19 cellular contexts compared by ENCODE assay signal in genomic region chr10:123158682-123159081, GRCh38. TPM values are rescaled to one million over a fixed set of nuclear protein-coding genes. Genes with fewer than 3 reads are reported as not detected.
DNase-seq lines count a peak whose midpoint lies in the region; ATAC-seq and TF ChIP-seq lines count a peak whose summit lies in the region.
"Had no signal": no experiment of that assay in that cellular context is flagged by ENCODE, and none has a peak within 500 bp of the region (broad histone marks: within the 10 kb centered on the region; RNA-seq: fewer than 3 reads in every experiment).

No MANE protein-coding gene starts in this region.

- DNase-seq in CD8-positive, alpha-beta memory T cell, result no peak
- DNase-seq in PC-9, result no peak
- no peak for DNase-seq in central memory CD8-positive, alpha-beta T cell (ENCODE audit: low spot score in 2 of 2)
- DNase-seq in GM03348 (ENCODE audit: low spot score), result no peak
- DNase-seq in LoVo (ENCODE audit: low spot score), result no peak
- DNase-seq: body of pancreas; effector CD4-positive, alpha-beta T cell; MV-4-11; naive B cell; NCI-H2171; stimulated activated CD4-positive, alpha-beta T cell treated with anti-CD3 and anti-CD28 coated beads, Interleukin-2, amount 100 ng/mL, for 24 hours had no signal

- H4K20me1 ChIP-seq in BLaER1 (peaks cover 94% of the 10 kb centered on the region), PC-9 (ENCODE audit: insufficient read depth) (peaks cover 20% of the 10 kb centered on the region)

- peak overlapping the region in 6 of 8 donors; percentile 5 to 86 (median 64) for H3K27ac Mint-ChIP-seq in CD8-positive, alpha-beta memory T cell
- peak overlapping the region; percentile 84 for H3K27ac Mint-ChIP-seq in central memory CD8-positive, alpha-beta T cell (ENCODE audit: low read depth)

- peak overlapping the region; percentile 90 for H3K4me2 ChIP-seq in BLaER1
- H3K4me2 ChIP-seq in PC-9, result peak overlapping the region; percentile 4; the same call in 1 of the 2 replicates

- CTCF ChIA-PET in CD8-positive, alpha-beta memory T cell (lab: Charles Lee), result interaction anchor here (1.5 kb wide), 1 partner anchor 178 kb away, joined by 4 read pairs; the partner anchor contains the start of gene PSTK
- CTCF ChIA-PET in PC-9 (lab: Charles Lee), result no interaction called here

- intact Hi-C loops in PC-9 (cut with micrococcal nuclease; ENCODE audit: unreplicated experiment), result loop anchor here (10.0 kb wide), 1 partner anchor 154 kb away; the partner anchor contains the start of genes ACADSB and IKZF5

- H3K4me3 ChIP-seq in BLaER1, result peak overlapping the region; percentile 93
- H3K4me3 ChIP-seq in CD8-positive, alpha-beta memory T cell (ENCODE audit: low read length), result no peak overlapping the region
- H3K4me3 ChIP-seq in PC-9, result no peak overlapping the region
- H3K4me3 ChIP-seq: body of pancreas, tibial nerve had no signal

- H3K27me3 ChIP-seq in BLaER1 (peaks cover under 1% of the 10 kb centered on the region; the same call in 1 of the 2 replicates), PC-9 (ENCODE audit: insufficient read depth, low read depth) (no peaks in the 10 kb centered on the region)
- H3K27me3 ChIP-seq in CD8-positive, alpha-beta memory T cell (ENCODE audit: insufficient read depth, low read length, poor library complexity, severe bottlenecking), result no peaks in the 10 kb centered on the region
- H3K27me3 ChIP-seq: body of pancreas, tibial nerve had no signal

- no peaks in the 10 kb centered on the region for H3K9me3 Mint-ChIP-seq in CD8-positive, alpha-beta memory T cell
- no peaks in the 10 kb centered on the region for H3K9me3 Mint-ChIP-seq in central memory CD8-positive, alpha-beta T cell
- H3K9me3 Mint-ChIP-seq: naive B cell had no signal

- peak overlapping the region; percentile 96; the same call in 1 of the 2 replicates for H3K9ac ChIP-seq in BLaER1

- peaks cover 59% of the 10 kb centered on the region for H3K79me2 ChIP-seq in PC-9 (ENCODE audit: low read depth)

- no peaks in the 10 kb centered on the region for H3K9me2 ChIP-seq in PC-9 (ENCODE audit: insufficient read depth)

- no peak overlapping the region for H2AFZ ChIP-seq in PC-9

- POLR2A ChIA-PET in CD8-positive, alpha-beta memory T cell (lab: Charles Lee), result interaction anchor here (1.0 kb wide), 1 partner anchor 9 kb away, joined by 3 read pairs; no protein-coding TSS in a partner anchor
- POLR2A ChIA-PET in PC-9 (lab: Charles Lee; ENCODE audit: unreplicated experiment), result no interaction called here

- H3K9me3 ChIP-seq in BLaER1 (no peaks in the 10 kb centered on the region), PC-9 (ENCODE audit: insufficient read depth, low read depth) (no peaks in the 10 kb centered on the region)
- no peaks in the 10 kb centered on the region for H3K9me3 ChIP-seq in CD8-positive, alpha-beta memory T cell (ENCODE audit: low read length)
- H3K9me3 ChIP-seq: body of pancreas, tibial nerve had no signal

- H3K27ac ChIP-seq in BLaER1 (0 out of 2 replicates have a peak overlapping the region, but pooled peaks have one; percentile 23), PC-9 (no peak overlapping the region)
- no peak overlapping the region for H3K27ac ChIP-seq in CD8-positive, alpha-beta memory T cell (ENCODE audit: low read depth, low read length)
- H3K27ac ChIP-seq: body of pancreas, C4-2B, tibial nerve, VCaP had no signal

- H3K4me1 ChIP-seq in BLaER1, result peaks cover 83% of the 10 kb centered on the region
- H3K4me1 ChIP-seq in CD8-positive, alpha-beta memory T cell (ENCODE audit: insufficient read depth, low read length), result peaks cover 73% of the 10 kb centered on the region
- peaks cover 20% of the 10 kb centered on the region for H3K4me1 ChIP-seq in PC-9 (replicated peaks; ENCODE audit: insufficient read depth)

- BruUV-seq in PC-9 (replicated peaks; lab: Mats Ljungman, UMichigan), result no TSS peak

- peak overlapping the region in 4 of 7 donors; percentile 4 to 71 (median 28) for H3K4me3 Mint-ChIP-seq in CD8-positive, alpha-beta memory T cell
- H3K4me3 Mint-ChIP-seq in central memory CD8-positive, alpha-beta T cell, result no peak overlapping the region

- H3K36me3 Mint-ChIP-seq in CD8-positive, alpha-beta memory T cell, result peaks cover 18 to 79% (median 22%) of the 10 kb centered on the region in 3 donors
- peaks cover 57% of the 10 kb centered on the region for H3K36me3 Mint-ChIP-seq in central memory CD8-positive, alpha-beta T cell (ENCODE audit: insufficient read depth)

- H3F3A ChIP-seq in PC-9 (ENCODE audit: insufficient read depth, low read depth), result no peaks in the 10 kb centered on the region

- TF ChIP-seq CTCF in PC-9 (conservative IDR thresholded peaks at IDR 0.05), result no peak

- no peak for ATAC-seq in central memory CD8-positive, alpha-beta T cell (replicated peaks; ENCODE audit: extremely low read depth, poor library complexity, severe bottlenecking)
- ATAC-seq in GM21528 (IDR thresholded peaks at IDR 0.05; ENCODE audit: low FRiP score, unreplicated experiment), result no peak
- ATAC-seq: body of pancreas had no signal

- H3K27me3 Mint-ChIP-seq in CD8-positive, alpha-beta memory T cell, result no peaks in the 10 kb centered on the region
- H3K27me3 Mint-ChIP-seq in central memory CD8-positive, alpha-beta T cell, result no peaks in the 10 kb centered on the region
- H3K27me3 Mint-ChIP-seq: naive B cell had no signal

- H3K36me3 ChIP-seq in BLaER1 (peaks cover 84% of the 10 kb centered on the region), PC-9 (ENCODE audit: low read depth) (peaks cover 64% of the 10 kb centered on the region)
- H3K36me3 ChIP-seq in CD8-positive, alpha-beta memory T cell (ENCODE audit: insufficient read depth, low read length), result peaks cover 29% of the 10 kb centered on the region

- peaks cover 71 to 86% (median 82%) of the 10 kb centered on the region in 3 donors for H3K4me1 Mint-ChIP-seq in CD8-positive, alpha-beta memory T cell
- peaks cover 70% of the 10 kb centered on the region for H3K4me1 Mint-ChIP-seq in central memory CD8-positive, alpha-beta T cell

RNA-seq across cellular contexts. Expression of gene BUB3, which starts 4.5 kb away (rescaled TPM):
- 100 to 1,000 TPM; 254 to 255 TPM for total RNA-seq in CD8-positive, alpha-beta memory T cell
- polyA plus RNA-seq in CD8-positive, alpha-beta memory T cell, result 231 TPM
- 96.5 and 112 TPM in 2 replicates for total RNA-seq in PC-9 (2021)

RNA-seq across cellular contexts. Expression of gene HMX2, which starts 10.7 kb away (rescaled TPM):
- not detected for total RNA-seq in CD8-positive, alpha-beta memory T cell
- polyA plus RNA-seq in CD8-positive, alpha-beta memory T cell, result not detected
- not detected in 2 replicates for total RNA-seq in PC-9 (2021)
- total RNA-seq: body of pancreas, HT-29, lower leg skin, renal cortical epithelial cell, tibial nerve had no signal

RNA-seq across cellular contexts. Expression of gene HMX3, which starts 22.9 kb away (rescaled TPM):
- total RNA-seq in CD8-positive, alpha-beta memory T cell, result not detected
- not detected for polyA plus RNA-seq in CD8-positive, alpha-beta memory T cell
- not detected in 2 replicates for total RNA-seq in PC-9 (2021)
- total RNA-seq: body of pancreas, HT-29, lower leg skin, renal cortical epithelial cell, tibial nerve had no signal
